ENCODE assay signal across 11 cellular contexts in the genomic region with DNA sequence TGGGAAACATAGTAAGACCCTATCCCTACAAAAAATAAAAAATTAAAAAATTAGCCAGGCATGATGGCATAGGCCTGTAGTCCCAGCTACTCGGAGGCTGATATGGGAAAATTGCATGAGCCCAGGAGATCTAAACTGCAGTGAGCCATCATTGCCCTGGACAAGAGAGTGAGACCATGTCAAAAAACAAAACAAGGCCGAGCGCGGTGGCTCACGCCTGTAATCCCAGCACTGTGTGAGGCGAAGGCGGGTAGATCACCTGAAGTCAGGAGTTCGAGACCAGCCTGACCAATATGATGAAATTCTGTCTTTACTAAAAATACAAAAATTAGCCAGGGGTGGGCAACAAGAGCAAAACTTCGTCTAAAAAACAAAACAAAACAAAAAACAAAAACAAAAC. TPM values are rescaled to one million over a fixed set of nuclear protein-coding genes. Genes with fewer than 3 reads are reported as not detected.
"Had no signal": no experiment of that assay in that cellular context is flagged by ENCODE, and none has a peak within 500 bp of the region (broad histone marks: within the 10 kb centered on the region; RNA-seq: fewer than 3 reads in every experiment).

No MANE protein-coding gene starts in this region.

- H3K4me2 ChIP-seq: GM23338 had no signal

- DNase-seq: GM23248, GOT3, H7, H9, HCEC 1CT, HFFc6 had no signal

- H3K9me3 ChIP-seq: HAP-1 had no signal

- H3K36me3 ChIP-seq: HAP-1 had no signal

- H3K27ac ChIP-seq: GM23248 had no signal

- H2AFZ ChIP-seq: GM23248, GM23338 had no signal

- ATAC-seq: GM23338, HCT116 had no signal

- H3K9ac ChIP-seq: GM23248 had no signal

- H3K4me3 ChIP-seq: GM23248, GM23338, HAP-1 had no signal

RNA-seq across cellular contexts. Expression of gene FAM186A, which starts 51.6 kb away (rescaled TPM):
- total RNA-seq: GM23248, GM23338, H1, H4, H7, H9, HFFc6 had no signal
